ENCODE assay signal across 9 cellular contexts in genomic region chr3:150787741-150788370, GRCh38. TPM values are rescaled to one million over a fixed set of nuclear protein-coding genes. Genes with fewer than 3 reads are reported as not detected.
DNase-seq lines count a peak whose midpoint lies in the region; ATAC-seq, FAIRE-seq and TF ChIP-seq lines count a peak whose summit lies in the region.
"Had no signal": no experiment of that assay in that cellular context is flagged by ENCODE, and none has a peak within 500 bp of the region (broad histone marks: within the 10 kb centered on the region; RNA-seq: fewer than 3 reads in every experiment).

No MANE protein-coding gene starts in this region.

- peak; percentile 58 for FAIRE-seq in keratinocyte (lab: Jason Lieb, UNC)

- H3K4me1 ChIP-seq in keratinocyte (ENCODE audit: control insufficient read depth, extremely low read depth, insufficient read depth, low read length) = peaks cover 28% of the 10 kb centered on the region

- H3K4me3 ChIP-seq in keratinocyte (ENCODE audit: control insufficient read depth in 2 of 3, extremely low read depth in 1 of 3, insufficient read depth in 2 of 3, low read depth in 1 of 3, low read length in 3 of 3) = no peak overlapping the region
- H3K4me3 ChIP-seq: BLaER1 treated with 17β-estradiol and CSF1 and Interleukin-3, amounts not matched to agents 10 nM and 100 nM had no signal

- H3K27me3 ChIP-seq in keratinocyte (ENCODE audit: control insufficient read depth, extremely low read depth, insufficient read depth, low read length) = no peaks in the 10 kb centered on the region

- H3K9me3 ChIP-seq in keratinocyte (ENCODE audit: control insufficient read depth, low read depth, low read length) = no peaks in the 10 kb centered on the region
- H3K9me3 ChIP-seq: BLaER1 treated with 17β-estradiol and CSF1 and Interleukin-3, amounts not matched to agents 10 nM and 100 nM had no signal

- no peak overlapping the region for H3K27ac Mint-ChIP-seq in activated B cell treated with CpG ODN at 0.5 μM for 24 hours
- H3K27ac Mint-ChIP-seq in MCF 10A (ENCODE audit: low read depth, unreplicated experiment) = no peak overlapping the region

- H3K9me1 ChIP-seq in keratinocyte (ENCODE audit: control insufficient read depth, extremely low read depth, insufficient read depth, low read length) = no peaks in the 10 kb centered on the region

- peak overlapping the region; percentile 11 for H2AFZ ChIP-seq in keratinocyte (ENCODE audit: control insufficient read depth, low read length)

- H3K27me3 Mint-ChIP-seq in activated B cell treated with CpG ODN at 0.5 μM for 24 hours (peaks cover 6% of the 10 kb centered on the region), MCF 10A (ENCODE audit: insufficient read depth, unreplicated experiment) (no peaks in the 10 kb centered on the region)

- H3K79me2 ChIP-seq in keratinocyte (ENCODE audit: control insufficient read depth, insufficient read depth, low read length) = no peaks in the 10 kb centered on the region

- DNase-seq in NCI-H524 (lab: John Stamatoyannopoulos, UW) (peak; percentile 64 to 83), NCI-H524 treated with DMSO at 0.1 percent for 48 hours (lab: John Stamatoyannopoulos, UW) (no peak), NCI-H2107 treated with DMSO at 0.1 percent for 48 hours (lab: John Stamatoyannopoulos, UW; ENCODE audit: unreplicated experiment) (peak; percentile 43), activated B cell treated with CpG ODN at 0.5 μM for 24 hours (peak; percentile 64), MCF 10A (ENCODE audit: unreplicated experiment) (peak; percentile 57), keratinocyte (ENCODE audit: low read depth, low spot score) (no peak)
- peak; percentile 61 to 78 (median 71) for DNase-seq in stimulated activated CD4-positive, alpha-beta T cell treated with anti-CD3 and anti-CD28 coated beads, Interleukin-1b, Interleukin-23, amount 100 ng/mL, for 24 hours (ENCODE audit: low read depth in 4 of 4, low spot score in 1 of 4)

- H3K9ac ChIP-seq in keratinocyte (ENCODE audit: control insufficient read depth, extremely low read depth, insufficient read depth, low read length) = no peak overlapping the region
- H3K9ac ChIP-seq: BLaER1 treated with 17β-estradiol and CSF1 and Interleukin-3, amounts not matched to agents 10 nM and 100 nM had no signal

- no peak overlapping the region for H3K4me2 ChIP-seq in keratinocyte (ENCODE audit: control insufficient read depth, extremely low read depth, insufficient read depth, low read depth, low read length)
- H3K4me2 ChIP-seq: BLaER1 treated with 17β-estradiol and CSF1 and Interleukin-3, amounts not matched to agents 10 nM and 100 nM had no signal

- dilution Hi-C loops in keratinocyte (cut with MboI; ENCODE audit: extremely low pct_ligation_motif_present, low sequenced_read_pairs) = no loop called here

- H3K4me3 Mint-ChIP-seq in activated B cell treated with CpG ODN at 0.5 μM for 24 hours (no peak overlapping the region), MCF 10A (ENCODE audit: unreplicated experiment) (no peak overlapping the region)

- no peaks in the 10 kb centered on the region for H3K36me3 ChIP-seq in keratinocyte (ENCODE audit: control insufficient read depth in 2 of 2, extremely low read depth in 1 of 2, insufficient read depth in 2 of 2, low read length in 2 of 2)
- H3K36me3 ChIP-seq: BLaER1 treated with 17β-estradiol and CSF1 and Interleukin-3, amounts not matched to agents 10 nM and 100 nM had no signal

- CTCF ChIA-PET in activated B cell treated with CpG ODN at 0.5 μM for 24 hours (lab: Charles Lee) = interaction anchor here (0.7 to 3.1 kb wide), 30 partner anchors 8 to 357 kb away, joined by 3 to 31 read pairs (median 4); partner anchors contain the start of genes SELENOT, SERP1 and SIAH2
- CTCF ChIA-PET in MCF 10A (lab: Yijun Ruan, JAX) = interaction anchor here (0.6 to 3.1 kb wide), 32 partner anchors 10 to 1387 kb away, joined by 3 to 21 read pairs (median 4); no protein-coding TSS in a partner anchor

- H3K9me3 Mint-ChIP-seq in activated B cell treated with CpG ODN at 0.5 μM for 24 hours = no peaks in the 10 kb centered on the region
- peaks cover 7% of the 10 kb centered on the region for H3K9me3 Mint-ChIP-seq in MCF 10A (ENCODE audit: unreplicated experiment)

- H3K4me1 Mint-ChIP-seq in activated B cell treated with CpG ODN at 0.5 μM for 24 hours = peaks cover 4% of the 10 kb centered on the region
- peaks cover 8% of the 10 kb centered on the region for H3K4me1 Mint-ChIP-seq in MCF 10A (ENCODE audit: insufficient read depth, unreplicated experiment)

- BruUV-seq in MCF 10A (replicated peaks; lab: Mats Ljungman, UMichigan) = no TSS peak

- no peaks in the 10 kb centered on the region for H4K20me1 ChIP-seq in keratinocyte (ENCODE audit: control insufficient read depth, extremely low read depth, insufficient read depth, low read length)
- H4K20me1 ChIP-seq: BLaER1 treated with 17β-estradiol and CSF1 and Interleukin-3, amounts not matched to agents 10 nM and 100 nM had no signal

- H3K36me3 Mint-ChIP-seq in activated B cell treated with CpG ODN at 0.5 μM for 24 hours (ENCODE audit: low read depth) (no peaks in the 10 kb centered on the region), MCF 10A (ENCODE audit: insufficient read depth, unreplicated experiment) (no peaks in the 10 kb centered on the region)

- peak; percentile 50 for ATAC-seq in HG02938 (IDR thresholded peaks at IDR 0.05; ENCODE audit: unreplicated experiment)
- peak; percentile 92 for ATAC-seq in activated B cell treated with CpG ODN at 0.5 μM for 24 hours (ENCODE audit: low read depth)

- POLR2A ChIA-PET in activated B cell treated with CpG ODN at 0.5 μM for 24 hours (lab: Charles Lee) (interaction anchor here (1.0 to 1.6 kb wide), 4 partner anchors 9 to 26 kb away, joined by 3 to 11 read pairs (median 6); no protein-coding TSS in a partner anchor), MCF 10A (lab: Yijun Ruan, JAX) (interaction anchor here (0.7 to 2.0 kb wide), 5 partner anchors 12 to 359 kb away, joined by 3 to 7 read pairs (median 3); no protein-coding TSS in a partner anchor)

- intact Hi-C loops in activated B cell treated with CpG ODN at 0.5 μM for 24 hours (cut with micrococcal nuclease) (loop anchor here (1.0 to 10.0 kb wide), 7 partner anchors 25 to 1049 kb away; partner anchors contain the start of gene SIAH2), MCF 10A (cut with micrococcal nuclease) (loop anchor here (1.0 to 2.0 kb wide), 3 partner anchors 67 to 359 kb away; no protein-coding TSS in a partner anchor)

- no peak overlapping the region for H3K27ac ChIP-seq in keratinocyte (ENCODE audit: control insufficient read depth, insufficient read depth, low read length)
- H3K27ac ChIP-seq: BLaER1 treated with 17β-estradiol and CSF1 and Interleukin-3, amounts not matched to agents 10 nM and 100 nM had no signal

- TF ChIP-seq CTCF in activated B cell treated with CpG ODN at 0.5 μM for 24 hours (IDR thresholded peaks at IDR 0.05) (peak; percentile 66), MCF 10A (IDR thresholded peaks at IDR 0.05; ENCODE audit: unreplicated experiment) (peak; percentile 52), keratinocyte (optimal IDR thresholded peaks at IDR 0.05 in 1 of 3, IDR thresholded peaks at IDR 0.05 in 1 of 3, conservative IDR thresholded peaks at IDR 0.05 in 1 of 3; ENCODE audit: extremely low read depth in 1 of 3, insufficient read depth in 2 of 3, low read length in 3 of 3) (peak; percentile 88 to 97 (median 96))

RNA-seq across cellular contexts. Expression of gene SIAH2, which starts 24.9 kb away (rescaled TPM):
- total RNA-seq in activated B cell treated with CpG ODN at 0.5 μM for 24 hours (44.5 and 44.7 TPM in 2 replicates), MCF 10A (2022) (20.0 and 35.4 TPM in 2 replicates)
- polyA plus RNA-seq in keratinocyte = 32.5 to 65.7 TPM (median 44.8 TPM) in 3 replicates
- 12.0 TPM for polyA plus RNA-seq in keratinocyte (2011; ENCODE audit: low read depth)
- polyA plus RNA-seq in keratinocyte (2011; cell fraction: cytosol; rRNA removed) = 51.5 and 97.0 TPM in 2 replicates
- 42.4 and 77.3 TPM in 2 replicates for polyA plus RNA-seq in keratinocyte (2011; cell fraction: nucleus; rRNA removed)
- polyA plus RNA-seq in keratinocyte (2012; ENCODE audit: low replicate concordance) = 24.0 and 37.9 TPM in 2 replicates
- 80.2 to 214 TPM (median 148 TPM) in 3 replicates for polyA minus RNA-seq in keratinocyte
- polyA minus RNA-seq in keratinocyte (2011; cell fraction: cytosol; rRNA and poly(A)+ RNA removed) = 47.4 TPM
- 24.1 and 25.4 TPM in 2 replicates for polyA minus RNA-seq in keratinocyte (2011; cell fraction: nucleus; rRNA and poly(A)+ RNA removed)

Comparison
In these comparisons a context has a peak if more than half of its experiments do, and no peak if none do; other contexts are left out.
1. DNase-seq: peak in NCI-H524 (2 of 2), NCI-H2107 treated with DMSO at 0.1 percent for 48 hours (single experiment), activated B cell treated with CpG ODN at 0.5 μM for 24 hours (single experiment), MCF 10A (single experiment) and stimulated activated CD4-positive, alpha-beta T cell treated with anti-CD3 and anti-CD28 coated beads, Interleukin-1b, Interleukin-23, amount 100 ng/mL, for 24 hours (4 of 4); none in NCI-H524 treated with DMSO at 0.1 percent for 48 hours (single experiment) and keratinocyte (single experiment).
2. Peak in every context shown above with its lines, with median percentiles within 50 percentile points of each other: CTCF ChIP-seq.